In genomic region chr20:16553161-16553560, GRCh38 we compare ENCODE assay signal across 19 cellular contexts.
"Had no signal": no experiment of that assay in that cellular context is flagged by ENCODE, and none has a peak within 500 bp of the region (broad histone marks: within the 10 kb centered on the region; RNA-seq: fewer than 3 reads in every experiment).

No MANE protein-coding gene starts in this region.

- H3K27me3 Mint-ChIP-seq: central memory CD8-positive, alpha-beta T cell; naive B cell had no signal

- H3K4me3 Mint-ChIP-seq: central memory CD8-positive, alpha-beta T cell; naive B cell; nephron had no signal

- DNase-seq: cortex of kidney; effector memory CD4-positive, alpha-beta T cell; erythroblast; foreskin keratinocyte; heart right ventricle; hypothalamus; islet precursor cell; left colon; mesendoderm; naive B cell; posterior cingulate gyrus; small intestine; stimulated activated CD4-positive, alpha-beta T cell treated with anti-CD3 and anti-CD28 coated beads, Interleukin-12 subunit alpha, Interleukin-12 subunit beta, amount 100 ng/mL, for 4 hours; stimulated activated naive CD4-positive, alpha-beta T cell; tibial artery; upper lobe of left lung; uterus had no signal

- ATAC-seq: heart right ventricle, left colon had no signal

- H3K9me3 Mint-ChIP-seq: central memory CD8-positive, alpha-beta T cell had no signal
